10 cellular contexts compared by ENCODE assay signal in the genomic region with DNA sequence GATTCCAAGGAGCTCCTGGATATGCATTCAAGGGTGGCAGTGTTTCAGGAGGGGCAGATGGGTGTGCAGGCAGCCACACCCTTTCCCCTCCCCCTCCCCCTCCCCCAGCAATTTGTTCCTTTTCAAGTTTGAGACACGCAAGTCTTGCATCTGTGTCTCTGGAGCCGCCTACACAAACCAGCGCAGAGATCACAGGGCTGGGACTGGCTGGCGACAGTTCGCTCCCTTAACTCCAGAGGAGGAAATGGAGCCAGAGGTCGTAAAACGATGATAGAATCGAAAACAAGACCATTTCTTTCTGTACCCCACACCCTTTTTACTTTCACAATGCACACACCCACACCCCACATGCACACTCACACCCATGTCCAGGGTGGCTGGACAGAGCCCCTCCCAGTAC.
DNase-seq lines count a peak whose midpoint lies in the region; ATAC-seq and TF ChIP-seq lines count a peak whose summit lies in the region.
"Had no signal": no experiment of that assay in that cellular context is flagged by ENCODE, and none has a peak within 500 bp of the region (broad histone marks: within the 10 kb centered on the region; RNA-seq: fewer than 3 reads in every experiment).

No MANE protein-coding gene starts in this region.

- no peaks in the 10 kb centered on the region for H3K36me3 Mint-ChIP-seq in CD4-positive, alpha-beta T cell (ENCODE audit: low read depth)

- H3K9ac ChIP-seq in colonic mucosa (ENCODE audit: low read depth in 2 of 2, low read length in 2 of 2), result peak overlapping the region; percentile 70 to 75
- no peak overlapping the region for H3K9ac ChIP-seq in skeletal muscle satellite cell (ENCODE audit: low read depth, low read length)

- no peaks in the 10 kb centered on the region for H3K27me3 ChIP-seq in CD4-positive, alpha-beta T cell (ENCODE audit: control insufficient read depth, insufficient read depth, low read length)
- H3K27me3 ChIP-seq in colonic mucosa (no peaks in the 10 kb centered on the region), skeletal muscle satellite cell (ENCODE audit: control insufficient read depth, insufficient read depth, low read length) (peaks cover 18% of the 10 kb centered on the region), dorsolateral prefrontal cortex (peaks cover 0 to 4% (median 0%) of the 10 kb centered on the region in 45 donors)

- peak overlapping the region; percentile 74 for H3K4me2 ChIP-seq in skeletal muscle satellite cell (ENCODE audit: low read length)

- peak overlapping the region; percentile 65 for H3K27ac Mint-ChIP-seq in CD4-positive, alpha-beta T cell

- POLR2A ChIA-PET in CD4-positive, alpha-beta T cell (lab: Charles Lee), result no interaction called here
- POLR2A ChIA-PET in HEK293T (lab: Yijun Ruan, JAX), result no interaction called here

- peak; percentile 73 for ATAC-seq in CD4-positive, alpha-beta T cell (ENCODE audit: poor library complexity)
- no peak for ATAC-seq in GM19463 (IDR thresholded peaks at IDR 0.05; ENCODE audit: unreplicated experiment)

- peaks cover 28% of the 10 kb centered on the region for H3K4me1 Mint-ChIP-seq in CD4-positive, alpha-beta T cell (ENCODE audit: low read depth)

- H3K9me3 ChIP-seq in CD4-positive, alpha-beta T cell (ENCODE audit: control insufficient read depth, low read length), result no peaks in the 10 kb centered on the region
- H3K9me3 ChIP-seq in colonic mucosa, result no peaks in the 10 kb centered on the region
- H3K9me3 ChIP-seq in skeletal muscle satellite cell (replicated peaks; ENCODE audit: low read length), result no peaks in the 10 kb centered on the region

- intact Hi-C loops in CD4-positive, alpha-beta T cell (cut with DNase I, micrococcal nuclease), result no loop called here
- intact Hi-C loops in colonic mucosa (cut with DNase I) (no loop called here), dorsolateral prefrontal cortex (cut with DNase I) (loop anchor here in 1 of 2 donors (5.0 kb wide), 1 partner anchor 396 kb away; no protein-coding TSS in a partner anchor)

- peaks cover 10% of the 10 kb centered on the region for H3K4me1 ChIP-seq in colonic mucosa
- peaks cover 43% of the 10 kb centered on the region for H3K4me1 ChIP-seq in skeletal muscle satellite cell (ENCODE audit: control insufficient read depth, insufficient read depth, low read length)

- H3K4me3 ChIP-seq in colonic mucosa, result no peak overlapping the region
- peak overlapping the region; percentile 38 for H3K4me3 ChIP-seq in skeletal muscle satellite cell (ENCODE audit: low read length)
- H3K4me3 ChIP-seq in dorsolateral prefrontal cortex, result no peak overlapping the region

- no peak for TF ChIP-seq CTCF in CD4-positive, alpha-beta T cell (IDR thresholded peaks at IDR 0.05)
- TF ChIP-seq CTCF in colonic mucosa (IDR thresholded peaks at IDR 0.05) (no peak), dorsolateral prefrontal cortex (IDR thresholded peaks at IDR 0.05 in 54 of 56, conservative IDR thresholded peaks at IDR 0.05 in 2 of 56; ENCODE audit: low read depth in 1 of 56, partially characterized antibody in 56 of 56) (no peak)

- no peak overlapping the region for H3K27ac ChIP-seq in CD4-positive, alpha-beta T cell (ENCODE audit: low read depth, low read length)
- peak overlapping the region; percentile 90 for H3K27ac ChIP-seq in colonic mucosa
- peak overlapping the region in 9 of 59 donors; percentile 29 to 59 (median 38) for H3K27ac ChIP-seq in dorsolateral prefrontal cortex

- no peaks in the 10 kb centered on the region for H3K9me3 Mint-ChIP-seq in CD4-positive, alpha-beta T cell

- H3K27me3 Mint-ChIP-seq in CD4-positive, alpha-beta T cell, result no peaks in the 10 kb centered on the region

- peak in 3 of 10 experiments; percentile 16 to 24 (median 23) for DNase-seq in CD4-positive, alpha-beta T cell
- DNase-seq in NOMO-1 (lab: John Stamatoyannopoulos, UW; ENCODE audit: unreplicated experiment in 2 of 2) (peak; percentile 47 to 64), colonic mucosa (peak; percentile 81), OCI-M2 (lab: John Stamatoyannopoulos, UW; ENCODE audit: unreplicated experiment) (no peak), HEK293T (ENCODE audit: extremely low spot score) (no peak), dorsolateral prefrontal cortex (no peak)
- DNase-seq: activated gamma-delta T cell, EL had no signal

- CTCF ChIA-PET in CD4-positive, alpha-beta T cell (lab: Charles Lee), result no interaction called here
- CTCF ChIA-PET in HEK293T (lab: Yijun Ruan, JAX), result no interaction called here

- peak overlapping the region; percentile 58 for H3K4me3 Mint-ChIP-seq in CD4-positive, alpha-beta T cell

- H3K36me3 ChIP-seq in colonic mucosa (no peaks in the 10 kb centered on the region), skeletal muscle satellite cell (ENCODE audit: insufficient read depth, low read length) (no peaks in the 10 kb centered on the region)

TF ChIP-seq in HEK293T, 16 proteins besides CTCF, POLR2A, EP300 and RAD21:
- TF ChIP-seq ARNT (IDR thresholded peaks at IDR 0.05), result no peak
- TF ChIP-seq, protein P1, sequence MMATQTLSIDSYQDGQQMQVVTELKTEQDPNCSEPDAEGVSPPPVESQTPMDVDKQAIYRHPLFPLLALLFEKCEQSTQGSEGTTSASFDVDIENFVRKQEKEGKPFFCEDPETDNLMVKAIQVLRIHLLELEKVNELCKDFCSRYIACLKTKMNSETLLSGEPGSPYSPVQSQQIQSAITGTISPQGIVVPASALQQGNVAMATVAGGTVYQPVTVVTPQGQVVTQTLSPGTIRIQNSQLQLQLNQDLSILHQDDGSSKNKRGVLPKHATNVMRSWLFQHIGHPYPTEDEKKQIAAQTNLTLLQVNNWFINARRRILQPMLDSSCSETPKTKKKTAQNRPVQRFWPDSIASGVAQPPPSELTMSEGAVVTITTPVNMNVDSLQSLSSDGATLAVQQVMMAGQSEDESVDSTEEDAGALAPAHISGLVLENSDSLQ (IDR thresholded peaks at IDR 0.05), result no peak
- TF ChIP-seq FOXM1 (IDR thresholded peaks at IDR 0.05; ENCODE audit: borderline replicate concordance), result no peak
- no peak for TF ChIP-seq FOXA1 (IDR thresholded peaks at IDR 0.05)
- TF ChIP-seq SP1 (IDR thresholded peaks at IDR 0.05), result no peak
- no peak for TF ChIP-seq CTBP1 (IDR thresholded peaks at IDR 0.05; ENCODE audit: borderline replicate concordance)
- no peak for TF ChIP-seq TARDBP (IDR thresholded peaks at IDR 0.05)
- no peak for TF ChIP-seq ZNF384 (IDR thresholded peaks at IDR 0.05)
TF ChIP-seq in HEK293T: peak in this region for 0.

Comparison
In these comparisons a context has a peak if more than half of its experiments do, and no peak if none do; other contexts are left out.
1. DNase-seq: peak in NOMO-1 (2 of 2) and colonic mucosa (single experiment); none in OCI-M2 (single experiment), HEK293T (single experiment) and dorsolateral prefrontal cortex (0 of 10).